ENCODE assay signal across 1 cellular context in the genomic region with DNA sequence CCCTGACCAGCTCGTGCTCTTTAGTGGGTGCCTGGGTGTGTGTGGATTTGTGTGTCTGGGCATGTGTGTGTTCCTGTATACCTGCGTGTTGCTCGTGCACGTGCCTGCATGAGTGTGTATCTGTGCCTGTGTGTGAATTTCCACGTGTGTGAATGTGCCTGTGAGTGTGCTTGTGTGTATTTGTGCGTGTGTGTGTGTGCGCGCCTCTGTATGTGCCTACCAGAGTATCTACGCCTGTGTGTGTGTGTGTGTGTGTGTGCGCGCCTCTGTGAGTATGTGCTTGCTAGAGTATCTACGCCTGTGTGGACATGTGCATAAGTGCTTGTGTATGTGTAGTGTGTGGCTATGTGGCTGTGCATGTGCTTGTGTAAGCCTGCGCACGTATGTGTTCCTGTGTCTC.
TF ChIP-seq lines count a peak whose summit lies in the region.

No MANE protein-coding gene starts in this region.

TF ChIP-seq in GM23338, 12 proteins besides CTCF, POLR2A, EP300 and RAD21:
- TF ChIP-seq, protein P1, sequence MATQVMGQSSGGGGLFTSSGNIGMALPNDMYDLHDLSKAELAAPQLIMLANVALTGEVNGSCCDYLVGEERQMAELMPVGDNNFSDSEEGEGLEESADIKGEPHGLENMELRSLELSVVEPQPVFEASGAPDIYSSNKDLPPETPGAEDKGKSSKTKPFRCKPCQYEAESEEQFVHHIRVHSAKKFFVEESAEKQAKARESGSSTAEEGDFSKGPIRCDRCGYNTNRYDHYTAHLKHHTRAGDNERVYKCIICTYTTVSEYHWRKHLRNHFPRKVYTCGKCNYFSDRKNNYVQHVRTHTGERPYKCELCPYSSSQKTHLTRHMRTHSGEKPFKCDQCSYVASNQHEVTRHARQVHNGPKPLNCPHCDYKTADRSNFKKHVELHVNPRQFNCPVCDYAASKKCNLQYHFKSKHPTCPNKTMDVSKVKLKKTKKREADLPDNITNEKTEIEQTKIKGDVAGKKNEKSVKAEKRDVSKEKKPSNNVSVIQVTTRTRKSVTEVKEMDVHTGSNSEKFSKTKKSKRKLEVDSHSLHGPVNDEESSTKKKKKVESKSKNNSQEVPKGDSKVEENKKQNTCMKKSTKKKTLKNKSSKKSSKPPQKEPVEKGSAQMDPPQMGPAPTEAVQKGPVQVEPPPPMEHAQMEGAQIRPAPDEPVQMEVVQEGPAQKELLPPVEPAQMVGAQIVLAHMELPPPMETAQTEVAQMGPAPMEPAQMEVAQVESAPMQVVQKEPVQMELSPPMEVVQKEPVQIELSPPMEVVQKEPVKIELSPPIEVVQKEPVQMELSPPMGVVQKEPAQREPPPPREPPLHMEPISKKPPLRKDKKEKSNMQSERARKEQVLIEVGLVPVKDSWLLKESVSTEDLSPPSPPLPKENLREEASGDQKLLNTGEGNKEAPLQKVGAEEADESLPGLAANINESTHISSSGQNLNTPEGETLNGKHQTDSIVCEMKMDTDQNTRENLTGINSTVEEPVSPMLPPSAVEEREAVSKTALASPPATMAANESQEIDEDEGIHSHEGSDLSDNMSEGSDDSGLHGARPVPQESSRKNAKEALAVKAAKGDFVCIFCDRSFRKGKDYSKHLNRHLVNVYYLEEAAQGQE (IDR thresholded peaks at IDR 0.05; ENCODE audit: unreplicated experiment): no peak
